ENCODE assay signal across 10 cellular contexts in the genomic region with DNA sequence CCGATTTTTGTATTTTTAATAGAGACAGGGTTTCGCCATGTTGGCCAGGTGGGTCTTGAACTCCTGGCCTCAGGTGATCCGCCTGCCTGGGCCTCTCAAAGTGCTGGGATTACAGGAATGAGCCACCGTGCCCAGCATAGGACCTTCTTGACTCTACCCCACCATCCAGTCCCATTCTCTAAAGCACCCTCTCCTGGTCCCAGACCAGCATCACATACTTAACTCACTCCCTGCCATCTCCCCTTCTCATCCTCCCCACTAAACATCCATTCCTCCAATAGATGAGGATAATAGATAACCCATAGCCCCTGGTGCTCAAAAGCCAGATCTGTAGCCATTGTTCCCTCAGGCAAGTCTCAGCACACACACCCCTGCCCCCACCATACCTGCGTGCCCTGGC. TPM values are rescaled to one million over a fixed set of nuclear protein-coding genes. Genes with fewer than 3 reads are reported as not detected.
DNase-seq lines count a peak whose midpoint lies in the region; ATAC-seq and TF ChIP-seq lines count a peak whose summit lies in the region.
"Had no signal": no experiment of that assay in that cellular context is flagged by ENCODE, and none has a peak within 500 bp of the region (broad histone marks: within the 10 kb centered on the region; RNA-seq: fewer than 3 reads in every experiment).

No MANE protein-coding gene starts in this region.

- H3K4me1 ChIP-seq in PC-3 (ENCODE audit: insufficient read depth, low read length) = peaks cover 22% of the 10 kb centered on the region
- peaks cover 0 to 41% (median 35%) of the 10 kb centered on the region in 4 donors for H3K4me1 ChIP-seq in sigmoid colon

- H3K4me3 ChIP-seq in PC-3 (ENCODE audit: low read length) = peak overlapping the region; percentile 87
- H3K4me3 ChIP-seq in sigmoid colon = no peak overlapping the region

- no peaks in the 10 kb centered on the region for H3K27me3 Mint-ChIP-seq in T-helper 1 cell treated with Interleukin-12 subunit alpha and Interleukin-12 subunit beta and Interleukin-4 antibody, amounts not matched to agents 30 μg/mL and 1 μg/mL, for 36 hours (ENCODE audit: low read depth)
- no peaks in the 10 kb centered on the region for H3K27me3 Mint-ChIP-seq in dendritic cell treated with granulocyte-macrophage colony-stimulating factor and Interleukin-4, amounts not matched to agents 40 ng/mL and 50 ng/mL, for 4 days

- H3K9ac ChIP-seq in PC-3 (ENCODE audit: low read length) = peak overlapping the region; percentile 61

- POLR2A ChIA-PET in PC-3 (lab: Charles Lee; ENCODE audit: unreplicated experiment) = no interaction called here

- no peak for TF ChIP-seq POLR2A in sigmoid colon (IDR thresholded peaks at IDR 0.05)

- peak; percentile 33 for TF ChIP-seq CTCF in PC-3 (conservative IDR thresholded peaks at IDR 0.05; ENCODE audit: low read depth, low read length)
- TF ChIP-seq CTCF in sigmoid colon (IDR thresholded peaks at IDR 0.05) = no peak

- H3K27me3 ChIP-seq in PC-3 (ENCODE audit: low read length) (no peaks in the 10 kb centered on the region), sigmoid colon (no peaks in the 10 kb centered on the region)

- no TSS peak for BruUV-seq in PC-3 (replicated peaks; lab: Mats Ljungman, UMichigan)

- intact Hi-C loops in PC-3 (cut with micrococcal nuclease) (no loop called here), sigmoid colon (cut with DNase I) (no loop called here)
- intact Hi-C loops in dendritic cell treated with granulocyte-macrophage colony-stimulating factor and Interleukin-4, amounts not matched to agents 40 ng/mL and 50 ng/mL, for 4 days (cut with micrococcal nuclease) = loop anchor here (5.0 kb wide), 2 partner anchors 249 to 339 kb away; no protein-coding TSS in a partner anchor

- ATAC-seq in PC-3 (no peak), HG03565 (IDR thresholded peaks at IDR 0.05; ENCODE audit: unreplicated experiment) (no peak)

- CTCF ChIA-PET in PC-3 (lab: Charles Lee) = no interaction called here

- H4K20me1 ChIP-seq in PC-3 (ENCODE audit: low read length) = no peaks in the 10 kb centered on the region

- H3F3A ChIP-seq in PC-3 (ENCODE audit: low read length, unreplicated experiment) = no peaks in the 10 kb centered on the region

- WGBS in sigmoid colon, 2 donors = 88 to 93% methylated on average over 5 of the region's 5 CpGs

- no peaks in the 10 kb centered on the region for H3K9me3 Mint-ChIP-seq in T-helper 1 cell treated with Interleukin-12 subunit alpha and Interleukin-12 subunit beta and Interleukin-4 antibody, amounts not matched to agents 30 μg/mL and 1 μg/mL, for 36 hours
- no peaks in the 10 kb centered on the region for H3K9me3 Mint-ChIP-seq in dendritic cell treated with granulocyte-macrophage colony-stimulating factor and Interleukin-4, amounts not matched to agents 40 ng/mL and 50 ng/mL, for 4 days
- H3K9me3 Mint-ChIP-seq: CD14-positive monocyte had no signal

- H3K36me3 ChIP-seq in PC-3 (ENCODE audit: low read depth, low read length) (peaks cover 4% of the 10 kb centered on the region; the same call in 1 of the 2 replicates), sigmoid colon (peaks cover under 1 to 32% (median 3%) of the 10 kb centered on the region in 4 donors)

- peaks cover 14% of the 10 kb centered on the region for H3K36me3 Mint-ChIP-seq in T-helper 1 cell treated with Interleukin-12 subunit alpha and Interleukin-12 subunit beta and Interleukin-4 antibody, amounts not matched to agents 30 μg/mL and 1 μg/mL, for 36 hours (ENCODE audit: low read depth)
- H3K36me3 Mint-ChIP-seq in dendritic cell treated with granulocyte-macrophage colony-stimulating factor and Interleukin-4, amounts not matched to agents 40 ng/mL and 50 ng/mL, for 4 days (ENCODE audit: low read depth) = peaks cover 33% of the 10 kb centered on the region

- TF ChIP-seq EP300 in sigmoid colon (IDR thresholded peaks at IDR 0.05) = no peak

- peaks cover 21% of the 10 kb centered on the region for H3K79me2 ChIP-seq in PC-3 (ENCODE audit: low read length)

- peak overlapping the region; percentile 80 for H3K4me3 Mint-ChIP-seq in T-helper 1 cell treated with Interleukin-12 subunit alpha and Interleukin-12 subunit beta and Interleukin-4 antibody, amounts not matched to agents 30 μg/mL and 1 μg/mL, for 36 hours
- no peak overlapping the region for H3K4me3 Mint-ChIP-seq in dendritic cell treated with granulocyte-macrophage colony-stimulating factor and Interleukin-4, amounts not matched to agents 40 ng/mL and 50 ng/mL, for 4 days
- H3K4me3 Mint-ChIP-seq: CD14-positive monocyte had no signal

- H3K27ac Mint-ChIP-seq in T-helper 1 cell treated with Interleukin-12 subunit alpha and Interleukin-12 subunit beta and Interleukin-4 antibody, amounts not matched to agents 30 μg/mL and 1 μg/mL, for 36 hours = no peak overlapping the region
- H3K27ac Mint-ChIP-seq in dendritic cell treated with granulocyte-macrophage colony-stimulating factor and Interleukin-4, amounts not matched to agents 40 ng/mL and 50 ng/mL, for 4 days = peak overlapping the region; percentile 90

- peak overlapping the region; percentile 100 for H3K4me2 ChIP-seq in PC-3 (ENCODE audit: low read length)

- H3K9me2 ChIP-seq in PC-3 (replicated peaks; ENCODE audit: low read length) = no peaks in the 10 kb centered on the region

- H2AFZ ChIP-seq in PC-3 (ENCODE audit: low read length) = peak overlapping the region; percentile 78

- H3K9me3 ChIP-seq in PC-3 (ENCODE audit: low read length) (no peaks in the 10 kb centered on the region), sigmoid colon (no peaks in the 10 kb centered on the region)

- H3K4me1 Mint-ChIP-seq in T-helper 1 cell treated with Interleukin-12 subunit alpha and Interleukin-12 subunit beta and Interleukin-4 antibody, amounts not matched to agents 30 μg/mL and 1 μg/mL, for 36 hours (ENCODE audit: low read depth) = peaks cover 39% of the 10 kb centered on the region
- H3K4me1 Mint-ChIP-seq in dendritic cell treated with granulocyte-macrophage colony-stimulating factor and Interleukin-4, amounts not matched to agents 40 ng/mL and 50 ng/mL, for 4 days (ENCODE audit: low read depth) = peaks cover 59% of the 10 kb centered on the region

- DNase-seq in T-helper 1 cell = no peak
- peak; percentile 34 for DNase-seq in PC-3
- DNase-seq in sigmoid colon = no peak
- DNase-seq in DMS79 (lab: John Stamatoyannopoulos, UW) = no peak
- DNase-seq in NCI-H774 (lab: John Stamatoyannopoulos, UW) = no peak
- DNase-seq: NCI-H2081 had no signal

- peak overlapping the region; percentile 33 for H3K27ac ChIP-seq in PC-3 (ENCODE audit: low read length)
- H3K27ac ChIP-seq in sigmoid colon = peak overlapping the region; percentile 92 to 97 (median 96)

RNA-seq across cellular contexts. Expression of a gene that starts 2.1 kb away (rescaled TPM):
- total RNA-seq in PC-3 (2014; rRNA removed) (30.9 and 54.7 TPM in 2 replicates), sigmoid colon (10 to 100 TPM; 11.8 to 44.0 (median 16.0) TPM)
- 10 to 100 TPM in 1 of 3 donors, 1 to 10 TPM in 2; 5.4 to 17.6 (median 6.5) TPM for polyA plus RNA-seq in sigmoid colon

RNA-seq across cellular contexts. Expression of a gene that starts 9.0 kb away (rescaled TPM):
- 218 and 219 TPM in 2 replicates for total RNA-seq in PC-3 (2014; rRNA removed)
- 10 to 100 TPM; 25.1 to 45.3 (median 36.5) TPM for total RNA-seq in sigmoid colon
- polyA plus RNA-seq in sigmoid colon = 10 to 100 TPM; 11.6 to 56.4 (median 22.8) TPM

RNA-seq across cellular contexts. Expression of a gene that starts 20.1 kb away (rescaled TPM):
- total RNA-seq in PC-3 (2014; rRNA removed) = 44.5 and 49.9 TPM in 2 replicates
- total RNA-seq in sigmoid colon = 10 to 100 TPM; 21.4 to 33.2 (median 25.3) TPM
- 10 to 100 TPM in 2 of 3 donors, 1 to 10 TPM in 1; 7.2 to 45.9 (median 14.4) TPM for polyA plus RNA-seq in sigmoid colon

RNA-seq across cellular contexts. Expression of a gene that starts 24.1 kb away (rescaled TPM):
- total RNA-seq in PC-3 (2014; rRNA removed) = 1.8 and 1.9 TPM in 2 replicates
- total RNA-seq in sigmoid colon = 1 to 10 TPM; 1.2 to 5.5 (median 2.3) TPM
- 1 to 10 TPM in 2 of 3 donors, under 1 TPM in 1; 0.69 to 8.6 (median 1.2) TPM for polyA plus RNA-seq in sigmoid colon

RNA-seq across cellular contexts. Expression of a gene that starts 44.7 kb away (rescaled TPM):
- total RNA-seq in PC-3 (2014; rRNA removed) = 141 and 152 TPM in 2 replicates
- 10 to 100 TPM; 15.5 to 29.8 (median 27.7) TPM for total RNA-seq in sigmoid colon
- 10 to 100 TPM; 51.7 to 69.7 (median 53.2) TPM for polyA plus RNA-seq in sigmoid colon
